In the genomic region with DNA sequence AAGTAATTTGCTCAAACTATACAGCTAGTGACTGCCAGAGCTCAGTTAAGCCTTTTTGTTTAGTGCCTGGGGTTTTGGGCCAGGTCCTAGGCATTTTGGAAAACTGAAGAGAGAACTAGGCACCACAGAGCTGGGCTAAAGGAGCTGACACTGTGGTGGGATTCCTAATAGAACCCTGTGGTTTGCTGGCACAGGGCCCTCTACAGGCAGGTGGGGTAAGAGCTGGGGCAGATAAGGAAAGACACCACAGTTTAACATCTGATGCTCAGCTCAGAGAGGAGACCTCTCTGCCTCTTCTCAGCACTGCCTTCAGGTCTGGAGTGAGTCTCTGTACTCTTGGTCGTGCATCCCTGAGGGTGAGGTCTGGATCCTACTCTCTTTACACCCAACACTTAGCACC, we compare ENCODE assay signal across 17 cellular contexts.
A peak's percentile ranks its signal among the peaks of the same experiment; 100 is the strongest.
DNase-seq lines count a peak whose midpoint lies in the region; ATAC-seq and TF ChIP-seq lines count a peak whose summit lies in the region.
"Had no signal": no experiment of that assay in that cellular context is flagged by ENCODE, and none has a peak within 500 bp of the region (broad histone marks: within the 10 kb centered on the region; RNA-seq: fewer than 3 reads in every experiment).

No MANE protein-coding gene starts in this region.

- H3K9me2 ChIP-seq in Karpas-422 (replicated peaks; ENCODE audit: insufficient read depth, low read length) = no peaks in the 10 kb centered on the region
- H3K9me2 ChIP-seq in hepatocyte (replicated peaks; ENCODE audit: insufficient read depth) = no peaks in the 10 kb centered on the region

- H3K4me3 Mint-ChIP-seq in WTC11 = no peak overlapping the region
- H3K4me3 Mint-ChIP-seq in progenitor cell of endocrine pancreas (ENCODE audit: low read depth) = no peak overlapping the region
- H3K4me3 Mint-ChIP-seq: activated naive CD4-positive, alpha-beta T cell treated with anti-CD3 and anti-CD28 coated beads, Interleukin-2, amount 50 U/mL, for 24 hours; HFFc6 had no signal

- DNase-seq in SIG-M5 treated with dmso at 0.1 percent for 504 hours (lab: John Stamatoyannopoulos, UW; ENCODE audit: unreplicated experiment) (peak; percentile 8), SIG-M5 (lab: John Stamatoyannopoulos, UW) (no peak), Karpas-422 (peak; percentile 48), WTC11 (ENCODE audit: low spot score) (peak; percentile 60), progenitor cell of endocrine pancreas (ENCODE audit: low spot score, unreplicated experiment) (no peak), HuH-7.5 (ENCODE audit: low spot score) (no peak), NCI-H128 (lab: John Stamatoyannopoulos, UW; ENCODE audit: unreplicated experiment) (no peak), hepatocyte (ENCODE audit: low spot score) (no peak)
- DNase-seq: activated CD4-positive, alpha-beta T cell treated with anti-CD3 and anti-CD28 coated beads, Interleukin-2, amount 50 U/mL, for 4 hours; activated T-cell treated with anti-CD3 and anti-CD28 coated beads, Interleukin-2, amount 50 U/mL, for 1 hour; cortex of kidney; GDM1; HFFc6; NCI-H1048; retina had no signal

- H3K27ac Mint-ChIP-seq in WTC11 (no peak overlapping the region), progenitor cell of endocrine pancreas (no peak overlapping the region)
- H3K27ac Mint-ChIP-seq: activated naive CD4-positive, alpha-beta T cell treated with anti-CD3 and anti-CD28 coated beads, Interleukin-2, amount 50 U/mL, for 24 hours; HFFc6 had no signal

- no peak overlapping the region for H2AFZ ChIP-seq in Karpas-422 (ENCODE audit: low read length)
- no peak overlapping the region for H2AFZ ChIP-seq in hepatocyte

- ATAC-seq in WTC11 = peak; percentile 99

- CTCF ChIA-PET in WTC11 (lab: Charles Lee) = interaction anchor here (0.5 to 3.2 kb wide), 63 partner anchors 8 to 539 kb away, joined by 3 to 78 read pairs (median 5); no protein-coding TSS in a partner anchor

- H3K4me3 ChIP-seq in Karpas-422 (ENCODE audit: low read length) = no peak overlapping the region
- no peak overlapping the region for H3K4me3 ChIP-seq in hepatocyte
- H3K4me3 ChIP-seq: vagina had no signal

- H3K4me2 ChIP-seq in Karpas-422 (ENCODE audit: low read depth, low read length, poor library complexity, severe bottlenecking) = no peak overlapping the region
- H3K4me2 ChIP-seq in hepatocyte = no peak overlapping the region

- H3K4me1 ChIP-seq in Karpas-422 (ENCODE audit: low read length) (no peaks in the 10 kb centered on the region), hepatocyte (ENCODE audit: insufficient read depth) (no peaks in the 10 kb centered on the region)
- H3K4me1 ChIP-seq: vagina had no signal

- no peaks in the 10 kb centered on the region for H4K20me1 ChIP-seq in Karpas-422 (ENCODE audit: insufficient read depth, low read depth, low read length)
- no peaks in the 10 kb centered on the region for H4K20me1 ChIP-seq in hepatocyte (ENCODE audit: insufficient read depth, poor library complexity, severe bottlenecking)

- H3K36me3 Mint-ChIP-seq in WTC11 (no peaks in the 10 kb centered on the region), progenitor cell of endocrine pancreas (ENCODE audit: insufficient read depth) (no peaks in the 10 kb centered on the region)

- H3K36me3 ChIP-seq in Karpas-422 (ENCODE audit: insufficient read depth, low read length) = no peaks in the 10 kb centered on the region
- no peaks in the 10 kb centered on the region for H3K36me3 ChIP-seq in hepatocyte (replicated peaks; ENCODE audit: insufficient read depth, low read depth)
- H3K36me3 ChIP-seq: vagina had no signal

- H3K9me3 ChIP-seq in Karpas-422 (ENCODE audit: low read length) = no peaks in the 10 kb centered on the region
- H3K9me3 ChIP-seq in hepatocyte (ENCODE audit: low read depth) = no peaks in the 10 kb centered on the region
- H3K9me3 ChIP-seq: vagina had no signal

- H3K27me3 ChIP-seq in Karpas-422 (ENCODE audit: low read length) (no peaks in the 10 kb centered on the region), hepatocyte (peaks cover 26% of the 10 kb centered on the region)
- H3K27me3 ChIP-seq: vagina had no signal

- 63% methylated on average over 1 of the region's 1 CpG for WGBS in hepatocyte (ENCODE audit: low lambda C conversion rate, missing lambda C conversion rate)

- TF ChIP-seq CTCF in WTC11 (IDR thresholded peaks at IDR 0.05) (no peak), progenitor cell of endocrine pancreas (IDR thresholded peaks at IDR 0.05; ENCODE audit: unreplicated experiment) (peak; percentile 22), hepatocyte (IDR thresholded peaks at IDR 0.05; ENCODE audit: poor library complexity) (no peak)

- no peak overlapping the region for H3K9ac ChIP-seq in Karpas-422 (ENCODE audit: low read length)

- H3K79me2 ChIP-seq in Karpas-422 (ENCODE audit: low read length) (no peaks in the 10 kb centered on the region), hepatocyte (no peaks in the 10 kb centered on the region)

- peaks cover 18% of the 10 kb centered on the region for H3K4me1 Mint-ChIP-seq in WTC11
- H3K4me1 Mint-ChIP-seq in progenitor cell of endocrine pancreas (ENCODE audit: low read depth) = peaks cover 19% of the 10 kb centered on the region

- no peaks in the 10 kb centered on the region; the same call in 1 of the 2 replicates for H3K27me3 Mint-ChIP-seq in WTC11 (ENCODE audit: low read depth)
- peaks cover 34% of the 10 kb centered on the region for H3K27me3 Mint-ChIP-seq in progenitor cell of endocrine pancreas
- H3K27me3 Mint-ChIP-seq: activated naive CD4-positive, alpha-beta T cell treated with anti-CD3 and anti-CD28 coated beads, Interleukin-2, amount 50 U/mL, for 24 hours had no signal

- H3K9me3 Mint-ChIP-seq in WTC11 (no peaks in the 10 kb centered on the region), progenitor cell of endocrine pancreas (ENCODE audit: low read depth) (no peaks in the 10 kb centered on the region)
- H3K9me3 Mint-ChIP-seq: activated naive CD4-positive, alpha-beta T cell treated with anti-CD3 and anti-CD28 coated beads, Interleukin-2, amount 50 U/mL, for 24 hours; HFFc6 had no signal

- POLR2A ChIA-PET in WTC11 (lab: Charles Lee) = no interaction called here

- no peak overlapping the region for H3K27ac ChIP-seq in Karpas-422 (ENCODE audit: low read length)
- H3K27ac ChIP-seq in hepatocyte = no peak overlapping the region
- H3K27ac ChIP-seq: vagina had no signal

TF ChIP-seq in WTC11, 78 proteins besides CTCF, POLR2A, EP300 and RAD21:
- TF ChIP-seq, protein P1, sequence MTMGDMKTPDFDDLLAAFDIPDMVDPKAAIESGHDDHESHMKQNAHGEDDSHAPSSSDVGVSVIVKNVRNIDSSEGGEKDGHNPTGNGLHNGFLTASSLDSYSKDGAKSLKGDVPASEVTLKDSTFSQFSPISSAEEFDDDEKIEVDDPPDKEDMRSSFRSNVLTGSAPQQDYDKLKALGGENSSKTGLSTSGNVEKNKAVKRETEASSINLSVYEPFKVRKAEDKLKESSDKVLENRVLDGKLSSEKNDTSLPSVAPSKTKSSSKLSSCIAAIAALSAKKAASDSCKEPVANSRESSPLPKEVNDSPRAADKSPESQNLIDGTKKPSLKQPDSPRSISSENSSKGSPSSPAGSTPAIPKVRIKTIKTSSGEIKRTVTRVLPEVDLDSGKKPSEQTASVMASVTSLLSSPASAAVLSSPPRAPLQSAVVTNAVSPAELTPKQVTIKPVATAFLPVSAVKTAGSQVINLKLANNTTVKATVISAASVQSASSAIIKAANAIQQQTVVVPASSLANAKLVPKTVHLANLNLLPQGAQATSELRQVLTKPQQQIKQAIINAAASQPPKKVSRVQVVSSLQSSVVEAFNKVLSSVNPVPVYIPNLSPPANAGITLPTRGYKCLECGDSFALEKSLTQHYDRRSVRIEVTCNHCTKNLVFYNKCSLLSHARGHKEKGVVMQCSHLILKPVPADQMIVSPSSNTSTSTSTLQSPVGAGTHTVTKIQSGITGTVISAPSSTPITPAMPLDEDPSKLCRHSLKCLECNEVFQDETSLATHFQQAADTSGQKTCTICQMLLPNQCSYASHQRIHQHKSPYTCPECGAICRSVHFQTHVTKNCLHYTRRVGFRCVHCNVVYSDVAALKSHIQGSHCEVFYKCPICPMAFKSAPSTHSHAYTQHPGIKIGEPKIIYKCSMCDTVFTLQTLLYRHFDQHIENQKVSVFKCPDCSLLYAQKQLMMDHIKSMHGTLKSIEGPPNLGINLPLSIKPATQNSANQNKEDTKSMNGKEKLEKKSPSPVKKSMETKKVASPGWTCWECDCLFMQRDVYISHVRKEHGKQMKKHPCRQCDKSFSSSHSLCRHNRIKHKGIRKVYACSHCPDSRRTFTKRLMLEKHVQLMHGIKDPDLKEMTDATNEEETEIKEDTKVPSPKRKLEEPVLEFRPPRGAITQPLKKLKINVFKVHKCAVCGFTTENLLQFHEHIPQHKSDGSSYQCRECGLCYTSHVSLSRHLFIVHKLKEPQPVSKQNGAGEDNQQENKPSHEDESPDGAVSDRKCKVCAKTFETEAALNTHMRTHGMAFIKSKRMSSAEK (CRISPR knock-in tag; IDR thresholded peaks at IDR 0.05; ENCODE audit: borderline replicate concordance) = no peak
- TF ChIP-seq, protein P2, sequence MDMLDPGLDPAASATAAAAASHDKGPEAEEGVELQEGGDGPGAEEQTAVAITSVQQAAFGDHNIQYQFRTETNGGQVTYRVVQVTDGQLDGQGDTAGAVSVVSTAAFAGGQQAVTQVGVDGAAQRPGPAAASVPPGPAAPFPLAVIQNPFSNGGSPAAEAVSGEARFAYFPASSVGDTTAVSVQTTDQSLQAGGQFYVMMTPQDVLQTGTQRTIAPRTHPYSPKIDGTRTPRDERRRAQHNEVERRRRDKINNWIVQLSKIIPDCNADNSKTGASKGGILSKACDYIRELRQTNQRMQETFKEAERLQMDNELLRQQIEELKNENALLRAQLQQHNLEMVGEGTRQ (CRISPR knock-in tag; IDR thresholded peaks at IDR 0.05) = no peak
- TF ChIP-seq OVOL2 (CRISPR knock-in tag; IDR thresholded peaks at IDR 0.05; ENCODE audit: borderline replicate concordance) (no peak), KAT7 (CRISPR knock-in tag; IDR thresholded peaks at IDR 0.05; ENCODE audit: borderline replicate concordance) (no peak), FOXP1 (CRISPR knock-in tag; IDR thresholded peaks at IDR 0.05; ENCODE audit: borderline replicate concordance) (no peak), FOXK1 (CRISPR knock-in tag; IDR thresholded peaks at IDR 0.05) (no peak)

Comparison
In these comparisons a context has a peak if more than half of its experiments do, and no peak if none do; other contexts are left out.
1. DNase-seq: peak in SIG-M5 treated with dmso at 0.1 percent for 504 hours (single experiment), Karpas-422 (single experiment) and WTC11 (single experiment); none in SIG-M5 (single experiment), progenitor cell of endocrine pancreas (single experiment), HuH-7.5 (single experiment), NCI-H128 (single experiment) and hepatocyte (single experiment).